Comparison of ENCODE assay signal across 12 cellular contexts in genomic region chr17:64455993-64456885, GRCh38. TPM values are rescaled to one million over a fixed set of nuclear protein-coding genes. Genes with fewer than 3 reads are reported as not detected.
A peak's percentile ranks its signal among the peaks of the same experiment; 100 is the strongest.
DNase-seq lines count a peak whose midpoint lies in the region; ATAC-seq and TF ChIP-seq lines count a peak whose summit lies in the region.
"Had no signal": no experiment of that assay in that cellular context is flagged by ENCODE, and none has a peak within 500 bp of the region (broad histone marks: within the 10 kb centered on the region; RNA-seq: fewer than 3 reads in every experiment).

No MANE protein-coding gene starts in this region.

- DNase-seq in A172 (ENCODE audit: low spot score) (peak; percentile 26), NOMO-1 treated with DMSO at 0.1 percent for 48 hours (lab: John Stamatoyannopoulos, UW; ENCODE audit: unreplicated experiment) (peak; percentile 93), ovary (no peak), NCI-H1105 (lab: John Stamatoyannopoulos, UW) (no peak), WERI-Rb-1 (no peak)
- no peak for DNase-seq in activated CD4-positive, CD25-positive, alpha-beta regulatory T cell treated with anti-CD3 and anti-CD28 coated beads, Interleukin-2, amount 50 U/mL, for 72 hours
- DNase-seq: midbrain, NCI-H1092 treated with DMSO at 0.1 percent for 48 hours, SHP77 had no signal

- H3K4me1 Mint-ChIP-seq in dendritic cell treated with granulocyte-macrophage colony-stimulating factor and Interleukin-4, amounts not matched to agents 40 ng/mL and 50 ng/mL, for 4 days (ENCODE audit: low read depth): peaks cover 66% of the 10 kb centered on the region

- H3K9me3 ChIP-seq in ovary (no peaks in the 10 kb centered on the region), WERI-Rb-1 (ENCODE audit: severe bottlenecking) (peaks cover under 1% of the 10 kb centered on the region)
- H3K9me3 ChIP-seq: gastroesophageal sphincter had no signal

- peaks cover 90% of the 10 kb centered on the region for H3K36me3 Mint-ChIP-seq in dendritic cell treated with granulocyte-macrophage colony-stimulating factor and Interleukin-4, amounts not matched to agents 40 ng/mL and 50 ng/mL, for 4 days (ENCODE audit: low read depth)

- peak overlapping the region; percentile 82 for H3K27ac Mint-ChIP-seq in dendritic cell treated with granulocyte-macrophage colony-stimulating factor and Interleukin-4, amounts not matched to agents 40 ng/mL and 50 ng/mL, for 4 days

- H3K36me3 ChIP-seq in ovary (no peaks in the 10 kb centered on the region), WERI-Rb-1 (no peaks in the 10 kb centered on the region)
- H3K36me3 ChIP-seq: gastroesophageal sphincter had no signal

- no peak for TF ChIP-seq POLR2A in ovary (IDR thresholded peaks at IDR 0.05)

- TF ChIP-seq CTCF in ovary (IDR thresholded peaks at IDR 0.05) (no peak), WERI-Rb-1 (IDR thresholded peaks at IDR 0.05; ENCODE audit: low read depth, low read length) (no peak)

- 72 to 81% (median 74%) methylated on average over 8 of the region's 8 CpGs for WGBS in ovary, 3 donors

- no peaks in the 10 kb centered on the region for H3K27me3 ChIP-seq in ovary
- H3K27me3 ChIP-seq in WERI-Rb-1 (ENCODE audit: insufficient read depth, low read depth, severe bottlenecking): no peaks in the 10 kb centered on the region
- H3K27me3 ChIP-seq: gastroesophageal sphincter had no signal

- H3K4me3 ChIP-seq in ovary: no peak overlapping the region
- no peak overlapping the region for H3K4me3 ChIP-seq in WERI-Rb-1 (ENCODE audit: low read depth, low read length)
- H3K4me3 ChIP-seq: gastroesophageal sphincter had no signal

- ATAC-seq in GM18511 (IDR thresholded peaks at IDR 0.05; ENCODE audit: unreplicated experiment): peak; percentile 50
- ATAC-seq: gastroesophageal sphincter had no signal

- no peak for TF ChIP-seq EP300 in ovary (IDR thresholded peaks at IDR 0.05)

- no peaks in the 10 kb centered on the region for H3K27me3 Mint-ChIP-seq in dendritic cell treated with granulocyte-macrophage colony-stimulating factor and Interleukin-4, amounts not matched to agents 40 ng/mL and 50 ng/mL, for 4 days

- peaks cover 1% of the 10 kb centered on the region for H3K4me1 ChIP-seq in ovary (ENCODE audit: insufficient read depth)
- H3K4me1 ChIP-seq: gastroesophageal sphincter had no signal

- H3K9me3 Mint-ChIP-seq in dendritic cell treated with granulocyte-macrophage colony-stimulating factor and Interleukin-4, amounts not matched to agents 40 ng/mL and 50 ng/mL, for 4 days: no peaks in the 10 kb centered on the region

- peak overlapping the region; percentile 57 for H3K4me3 Mint-ChIP-seq in dendritic cell treated with granulocyte-macrophage colony-stimulating factor and Interleukin-4, amounts not matched to agents 40 ng/mL and 50 ng/mL, for 4 days

- H3K27ac ChIP-seq in ovary (no peak overlapping the region), WERI-Rb-1 (no peak overlapping the region)
- H3K27ac ChIP-seq: gastroesophageal sphincter had no signal

- intact Hi-C loops in dendritic cell treated with granulocyte-macrophage colony-stimulating factor and Interleukin-4, amounts not matched to agents 40 ng/mL and 50 ng/mL, for 4 days (cut with micrococcal nuclease): loop anchor here (2.0 kb wide), 1 partner anchor 35 kb away; no protein-coding TSS in a partner anchor
- intact Hi-C loops in ovary (cut with DNase I): no loop called here

RNA-seq across cellular contexts. Expression of gene MILR1, which starts 7.3 kb away (rescaled TPM):
- 1.4 and 6.6 TPM in 2 replicates for total RNA-seq in A172 (2014; rRNA removed; shearing (Covaris generic))
- total RNA-seq in ovary: 10 to 100 TPM in 1 of 7 donors, 1 to 10 TPM in 6; 2.3 to 16.4 (median 6.8) TPM
- 10 to 100 TPM in 1 of 2 donors, 1 to 10 TPM in 1; 2.0 to 13.1 TPM for polyA plus RNA-seq in ovary

RNA-seq across cellular contexts. Expression of gene POLG2, which starts 40.6 kb away (rescaled TPM):
- total RNA-seq in A172 (2014; rRNA removed; shearing (Covaris generic)): 7.1 and 11.0 TPM in 2 replicates
- total RNA-seq in ovary: 10 to 100 TPM; 13.6 to 21.3 (median 17.6) TPM
- polyA plus RNA-seq in ovary: 10 to 100 TPM in 1 of 2 donors, 1 to 10 TPM in 1; 8.7 to 13.3 TPM

RNA-seq across cellular contexts. Expression of gene DDX5, which starts 49.9 kb away (rescaled TPM):
- 338 and 562 TPM in 2 replicates for total RNA-seq in A172 (2014; rRNA removed; shearing (Covaris generic))
- 100 to 1,000 TPM; 438 to 750 (median 559) TPM for total RNA-seq in ovary
- polyA plus RNA-seq in ovary: 100 to 1,000 TPM; 372 to 633 TPM

RNA-seq across cellular contexts. Expression of gene CEP95, which starts 50.5 kb away (rescaled TPM):
- total RNA-seq in A172 (2014; rRNA removed; shearing (Covaris generic)): 15.5 and 36.7 TPM in 2 replicates
- 10 to 100 TPM; 50.8 to 87.2 (median 65.6) TPM for total RNA-seq in ovary
- polyA plus RNA-seq in ovary: 10 to 100 TPM; 44.5 to 45.8 TPM

Comparison
In these comparisons a context has a peak if more than half of its experiments do, and no peak if none do; other contexts are left out.
1. DNase-seq: peak in A172 (single experiment) and NOMO-1 treated with DMSO at 0.1 percent for 48 hours (single experiment); none in activated CD4-positive, CD25-positive, alpha-beta regulatory T cell treated with anti-CD3 and anti-CD28 coated beads, Interleukin-2, amount 50 U/mL, for 72 hours (single experiment), ovary (0 of 5), NCI-H1105 (single experiment) and WERI-Rb-1 (single experiment).